In genomic region chr6:111573892-111574800, GRCh38 we compare ENCODE assay signal across 10 cellular contexts. TPM values are rescaled to one million over a fixed set of nuclear protein-coding genes. Genes with fewer than 3 reads are reported as not detected.
DNase-seq lines count a peak whose midpoint lies in the region; ATAC-seq and TF ChIP-seq lines count a peak whose summit lies in the region.
"Had no signal": no experiment of that assay in that cellular context is flagged by ENCODE, and none has a peak within 500 bp of the region (broad histone marks: within the 10 kb centered on the region; RNA-seq: fewer than 3 reads in every experiment).

No MANE protein-coding gene starts in this region.

- peaks cover 2% of the 10 kb centered on the region for H3K27me3 Mint-ChIP-seq in GM23338 (ENCODE audit: insufficient read depth, low read depth, poor library complexity)

- H3K9me3 ChIP-seq in spleen: no peaks in the 10 kb centered on the region

- 0 out of 2 replicates have a peak overlapping the region, but pooled peaks have one; percentile 40 for H3K27ac Mint-ChIP-seq in GM23338

- no peak for TF ChIP-seq POLR2A in spleen (IDR thresholded peaks at IDR 0.05)

- ATAC-seq in GM23338 (no peak), SK-N-SH treated with all-trans-retinoic acid at 6 μM for 48 hours (peak; percentile 80), HG03280 (IDR thresholded peaks at IDR 0.05; ENCODE audit: unreplicated experiment) (no peak), HG03196 (IDR thresholded peaks at IDR 0.05; ENCODE audit: unreplicated experiment) (no peak)

- no peak for DNase-seq in GM23338 (ENCODE audit: low spot score)
- peak; percentile 90 for DNase-seq in fibroblast of the aortic adventitia (ENCODE audit: low read depth)
- no peak for DNase-seq in spleen
- no peak for DNase-seq in AML-193 (lab: John Stamatoyannopoulos, UW)
- DNase-seq in SHP77 treated with DMSO at 0.1 percent for 48 hours (lab: John Stamatoyannopoulos, UW): no peak
- DNase-seq: H7, PC-9 had no signal

- intact Hi-C loops in spleen (cut with DNase I; ENCODE audit: low total_unique reads): no loop called here

- H3K36me3 ChIP-seq in GM23338 (ENCODE audit: insufficient read depth): peaks cover 24% of the 10 kb centered on the region
- H3K36me3 ChIP-seq in spleen: peaks cover 0 to 80% (median 0%) of the 10 kb centered on the region in 6 donors

- H3K27me3 ChIP-seq in GM23338 (ENCODE audit: insufficient read depth) (no peaks in the 10 kb centered on the region), spleen (replicated peaks in 1 of 7) (no peaks in the 10 kb centered on the region)

- H3K9me3 Mint-ChIP-seq in GM23338: no peaks in the 10 kb centered on the region

- H3K27ac ChIP-seq in GM23338 (ENCODE audit: low read depth): no peak overlapping the region; the same call in 1 of the 2 replicates
- peak overlapping the region in 5 of 8 donors; percentile 13 to 88 (median 80) for H3K27ac ChIP-seq in spleen
- H3K27ac ChIP-seq: PC-9 had no signal

- H3K4me1 ChIP-seq in GM23338 (ENCODE audit: insufficient read depth): no peaks in the 10 kb centered on the region
- peaks cover 3 to 35% (median 21%) of the 10 kb centered on the region in 6 donors for H3K4me1 ChIP-seq in spleen

- H2AFZ ChIP-seq in GM23338: no peak overlapping the region
- H2AFZ ChIP-seq: PC-9 had no signal

- no peaks in the 10 kb centered on the region for H3K9me2 ChIP-seq in GM23338 (ENCODE audit: insufficient read depth)

- no peak overlapping the region for H3K4me3 Mint-ChIP-seq in GM23338

- H3K4me2 ChIP-seq in GM23338: no peak overlapping the region
- H3K4me2 ChIP-seq: PC-9 had no signal

- H3K4me1 Mint-ChIP-seq in GM23338: no peaks in the 10 kb centered on the region; the same call in 2 of the 3 replicates

- TF ChIP-seq CTCF in GM23338 (conservative IDR thresholded peaks at IDR 0.05; ENCODE audit: low read depth in 2 of 2) (no peak), fibroblast of the aortic adventitia (IDR thresholded peaks at IDR 0.05; ENCODE audit: insufficient read depth, low read length) (no peak), spleen (IDR thresholded peaks at IDR 0.05 in 8 of 11, conservative IDR thresholded peaks at IDR 0.05 in 3 of 11) (no peak)

- H3F3A ChIP-seq in GM23338 (replicated peaks; ENCODE audit: low read depth): no peaks in the 10 kb centered on the region; the same call in 1 of the 2 replicates

- H4K20me1 ChIP-seq in GM23338 (replicated peaks; ENCODE audit: insufficient read depth): 0 out of 2 replicates have a peak, but pooled peaks cover 2% of the 10 kb centered on the region

- no peaks in the 10 kb centered on the region for H3K79me2 ChIP-seq in GM23338 (replicated peaks; ENCODE audit: insufficient read depth)

- 59 to 77% (median 73%) methylated on average over 3 of the region's 3 CpGs for WGBS in spleen, 5 donors

- peaks cover 51% of the 10 kb centered on the region for H3K36me3 Mint-ChIP-seq in GM23338 (ENCODE audit: low read depth)

- H3K4me3 ChIP-seq in GM23338: no peak overlapping the region
- H3K4me3 ChIP-seq in fibroblast of the aortic adventitia (ENCODE audit: low read depth, low read length): no peak overlapping the region
- H3K4me3 ChIP-seq in spleen: no peak overlapping the region
- H3K4me3 ChIP-seq: PC-9 had no signal

TF ChIP-seq in GM23338, 12 proteins besides CTCF, POLR2A, EP300 and RAD21 (continues in another document):
- no peak for TF ChIP-seq JUNB (IDR thresholded peaks at IDR 0.05; ENCODE audit: unreplicated experiment)

TF ChIP-seq in SK-N-SH treated with all-trans-retinoic acid at 6 μM for 48 hours, 23 proteins besides CTCF, POLR2A, EP300 and RAD21:
- TF ChIP-seq CREB5 (CRISPR knock-in tag; IDR thresholded peaks at IDR 0.05; ENCODE audit: low read depth) (peak; percentile 49; the same call in 1 of the 2 replicates), ZFP30 (CRISPR knock-in tag; IDR thresholded peaks at IDR 0.05) (no peak), TCF4 (CRISPR knock-in tag; IDR thresholded peaks at IDR 0.05; ENCODE audit: borderline replicate concordance) (peak; percentile 94), ZNF70 (CRISPR knock-in tag; IDR thresholded peaks at IDR 0.05) (no peak; the same call in 1 of the 2 replicates)
TF ChIP-seq in SK-N-SH treated with all-trans-retinoic acid at 6 μM for 48 hours: peak in this region for 2.

RNA-seq across cellular contexts. Expression of gene TRAF3IP2, which starts 31.5 kb away (rescaled TPM):
- total RNA-seq in GM23338 (2014; rRNA removed; shearing (Covaris generic)): 29.5 and 34.0 TPM in 2 replicates
- polyA plus RNA-seq in GM23338 (2016; fragmentation: Nextera tagmentation; extraction: Ambion mirVana) (22.2 and 23.8 TPM in 2 replicates), spleen (10 to 100 TPM; 18.5 to 30.1 (median 25.6) TPM)
- total RNA-seq in fibroblast of the aortic adventitia (ENCODE audit: low replicate concordance) (29.8 and 35.3 TPM in 2 replicates), spleen (10 to 100 TPM in 6 of 7 donors, 1 to 10 TPM in 1; 9.4 to 26.0 (median 15.2) TPM)
